In genomic region chr16:49352923-49353322, GRCh38 we compare ENCODE assay signal across 11 cellular contexts. TPM values are rescaled to one million over a fixed set of nuclear protein-coding genes. Genes with fewer than 3 reads are reported as not detected.
DNase-seq lines count a peak whose midpoint lies in the region; ATAC-seq and TF ChIP-seq lines count a peak whose summit lies in the region.
"Had no signal": no experiment of that assay in that cellular context is flagged by ENCODE, and none has a peak within 500 bp of the region (broad histone marks: within the 10 kb centered on the region; RNA-seq: fewer than 3 reads in every experiment).

No MANE protein-coding gene starts in this region.

- H4K20me1 ChIP-seq in GM23248 (ENCODE audit: insufficient read depth): no peaks in the 10 kb centered on the region

- peak; percentile 39 to 45 for DNase-seq in Caco-2
- DNase-seq in GM23248: peak; percentile 13
- DNase-seq in SK-MEL-5 (ENCODE audit: low read depth, low spot score): peak; percentile 48
- DNase-seq in iPS-NIHi7 (ENCODE audit: extremely low spot score): peak; percentile 82
- DNase-seq in MG63: no peak
- no peak for DNase-seq in T-helper 1 cell
- no peak for DNase-seq in activated CD4-positive, CD25-positive, alpha-beta regulatory T cell treated with anti-CD3 and anti-CD28 coated beads, Interleukin-2, amount 50 U/mL, for 72 hours
- DNase-seq: hypothalamus, pancreas had no signal

- no peaks in the 10 kb centered on the region for H3K79me2 ChIP-seq in GM23248 (ENCODE audit: insufficient read depth)

- POLR2A ChIA-PET in Caco-2 (lab: Charles Lee): no interaction called here

- no peak overlapping the region for H3K4me2 ChIP-seq in GM23248 (ENCODE audit: unreplicated experiment)

- no peaks in the 10 kb centered on the region for H3K4me1 Mint-ChIP-seq in Caco-2 (ENCODE audit: low read depth, unreplicated experiment)
- H3K4me1 Mint-ChIP-seq: central memory CD8-positive, alpha-beta T cell had no signal

- H3K4me1 ChIP-seq in Caco-2: no peaks in the 10 kb centered on the region
- no peaks in the 10 kb centered on the region for H3K4me1 ChIP-seq in GM23248 (ENCODE audit: insufficient read depth)
- H3K4me1 ChIP-seq: pancreas had no signal

- no peak overlapping the region for H3K27ac Mint-ChIP-seq in Caco-2 (ENCODE audit: unreplicated experiment)

- intact Hi-C loops in Caco-2 (cut with micrococcal nuclease; ENCODE audit: unreplicated experiment): loop anchor here (5.0 kb wide), 1 partner anchor 451 kb away; no protein-coding TSS in a partner anchor

- no peak overlapping the region for H3K4me3 Mint-ChIP-seq in Caco-2 (ENCODE audit: unreplicated experiment)
- H3K4me3 Mint-ChIP-seq: central memory CD8-positive, alpha-beta T cell had no signal

- no peak for ATAC-seq in GM18873 (IDR thresholded peaks at IDR 0.05; ENCODE audit: low FRiP score, unreplicated experiment)

- BruUV-seq in Caco-2 (replicated peaks; lab: Mats Ljungman, UMichigan): no TSS peak

- no peaks in the 10 kb centered on the region for H3K36me3 Mint-ChIP-seq in Caco-2 (ENCODE audit: insufficient read depth, unreplicated experiment)

- no peak overlapping the region for H2AFZ ChIP-seq in GM23248

- no peak overlapping the region for H3K4me3 ChIP-seq in Caco-2 (ENCODE audit: low read depth, low read length)
- no peak overlapping the region for H3K4me3 ChIP-seq in GM23248
- no peak overlapping the region for H3K4me3 ChIP-seq in MG63
- H3K4me3 ChIP-seq: pancreas had no signal

- 38 to 45% methylated on average over 5 of the region's 5 CpGs for whole genome bisulfite sequencing in GM23248 (ENCODE audit: low coverage in 1 of 2, low lambda C conversion rate in 2 of 2, missing lambda C conversion rate in 2 of 2), 2 experiments

- no peak overlapping the region for H3K27ac ChIP-seq in GM23248
- H3K27ac ChIP-seq: pancreas had no signal

- H3F3A ChIP-seq in GM23248 (ENCODE audit: insufficient read depth): no peaks in the 10 kb centered on the region

- H3K9me3 ChIP-seq in Caco-2 (no peaks in the 10 kb centered on the region), GM23248 (ENCODE audit: low read depth) (no peaks in the 10 kb centered on the region), MG63 (no peaks in the 10 kb centered on the region)
- H3K9me3 ChIP-seq: pancreas had no signal

- H3K36me3 ChIP-seq in Caco-2 (ENCODE audit: control insufficient read depth, insufficient read depth, low read length): no peaks in the 10 kb centered on the region
- H3K36me3 ChIP-seq in GM23248 (ENCODE audit: low read depth): no peaks in the 10 kb centered on the region
- H3K36me3 ChIP-seq in MG63: no peaks in the 10 kb centered on the region
- H3K36me3 ChIP-seq: pancreas had no signal

- CTCF ChIA-PET in Caco-2 (lab: Charles Lee): interaction anchor here (0.5 to 0.6 kb wide), 2 partner anchors 12 to 719 kb away, joined by 3 read pairs; no protein-coding TSS in a partner anchor

- H3K9ac ChIP-seq in GM23248: no peak overlapping the region

- in situ Hi-C loops in GM23248 (cut with MboI): loop anchor here (5.0 kb wide), 1 partner anchor 666 kb away; no protein-coding TSS in a partner anchor
- in situ Hi-C loops in SK-MEL-5 (cut with HindIII; ENCODE audit: low pct_unique_long_range_greater_than_20kb, low sequenced_read_pairs): no loop called here

- H3K9me2 ChIP-seq in GM23248 (ENCODE audit: insufficient read depth): no peaks in the 10 kb centered on the region

- peaks cover 12% of the 10 kb centered on the region for H3K27me3 Mint-ChIP-seq in Caco-2 (ENCODE audit: insufficient read depth, unreplicated experiment)

- H3K27me3 ChIP-seq in Caco-2 (replicated peaks; ENCODE audit: control insufficient read depth, insufficient read depth, low read length) (no peaks in the 10 kb centered on the region), GM23248 (replicated peaks; ENCODE audit: insufficient read depth) (no peaks in the 10 kb centered on the region), MG63 (no peaks in the 10 kb centered on the region)

- peak; percentile 32 to 55 for TF ChIP-seq CTCF in Caco-2 (IDR thresholded peaks at IDR 0.05; ENCODE audit: insufficient read depth in 1 of 2, low read depth in 1 of 2, low read length in 1 of 2, severe bottlenecking in 1 of 2, unreplicated experiment in 1 of 2)

- no peaks in the 10 kb centered on the region for H3K9me3 Mint-ChIP-seq in Caco-2 (ENCODE audit: unreplicated experiment)
- H3K9me3 Mint-ChIP-seq: central memory CD8-positive, alpha-beta T cell had no signal

RNA-seq across cellular contexts. Expression of gene C16orf78, which starts 20.7 kb away (rescaled TPM):
- not detected in 2 replicates for total RNA-seq in Caco-2 (2022)
- not detected in 2 replicates for total RNA-seq in GM23248 (2014; rRNA removed; shearing (Covaris generic))
- polyA plus RNA-seq in GM23248 (2016; fragmentation: Nextera tagmentation; extraction: Ambion mirVana): not detected in 2 replicates
- not detected in 2 replicates for total RNA-seq in SK-MEL-5 (2014; rRNA removed; shearing (Covaris generic))
- polyA plus RNA-seq in SK-MEL-5 (2015; cell fraction: cytosol; rRNA removed): not detected in 2 replicates
- not detected in 2 replicates for polyA plus RNA-seq in SK-MEL-5 (2015; cell fraction: nucleus; rRNA removed)
- not detected in 2 replicates for total RNA-seq in MG63 (2014; rRNA removed; shearing (Covaris generic); ENCODE audit: low replicate concordance)
- total RNA-seq: pancreas had no signal
- polyA plus RNA-seq: pancreas had no signal

Comparison
In these comparisons a context has a peak if more than half of its experiments do, and no peak if none do; other contexts are left out.
1. DNase-seq: peak in Caco-2 (2 of 2), GM23248 (single experiment), SK-MEL-5 (single experiment) and iPS-NIHi7 (single experiment); none in MG63 (single experiment), T-helper 1 cell (0 of 5) and activated CD4-positive, CD25-positive, alpha-beta regulatory T cell treated with anti-CD3 and anti-CD28 coated beads, Interleukin-2, amount 50 U/mL, for 72 hours (single experiment).